ENCODE assay signal across 22 cellular contexts in the genomic region with DNA sequence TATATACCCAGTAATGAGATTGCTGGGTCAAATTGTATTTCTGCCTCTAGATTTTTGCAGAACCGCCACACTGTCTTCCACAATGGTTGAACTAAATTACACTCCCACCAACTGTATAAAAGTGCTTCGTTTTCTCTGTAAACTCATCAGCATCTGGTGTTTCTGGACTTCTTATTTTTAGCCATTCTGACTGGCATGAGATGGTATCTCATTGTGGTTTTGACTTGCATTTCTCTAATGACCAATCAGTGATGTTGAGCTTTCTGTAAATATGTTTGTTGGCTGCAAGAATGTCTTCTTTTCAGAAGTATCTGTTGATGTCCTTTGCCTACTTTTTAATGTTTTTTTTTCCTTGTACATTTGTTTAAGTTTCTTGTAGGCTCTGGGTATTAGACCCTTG.
"Had no signal": no experiment of that assay in that cellular context is flagged by ENCODE, and none has a peak within 500 bp of the region (broad histone marks: within the 10 kb centered on the region; RNA-seq: fewer than 3 reads in every experiment).

No MANE protein-coding gene starts in this region.

- DNase-seq: islet precursor cell; left ventricle myocardium inferior; mesendoderm; naive thymus-derived CD4-positive, alpha-beta T cell; ovary; right lobe of liver; spleen; stimulated activated CD4-positive, alpha-beta T cell treated with anti-CD3 and anti-CD28 coated beads, Interleukin-4, amount 100 ng/mL, for 24 hours; stimulated activated naive CD4-positive, alpha-beta T cell; tibial artery; trophoblast cell; upper lobe of right lung had no signal

- H3K4me1 ChIP-seq: left ventricle myocardium inferior, right atrium auricular region, right lobe of liver, spleen, suprapubic skin, tibial artery, upper lobe of right lung had no signal

- H3K36me3 ChIP-seq: left ventricle myocardium inferior, ovary, right atrium auricular region, right lobe of liver, spleen, suprapubic skin, thoracic aorta, tibial artery, upper lobe of right lung had no signal

- H3K27me3 ChIP-seq: ovary, right atrium auricular region, right lobe of liver, spleen, suprapubic skin, tibial artery, upper lobe of right lung had no signal

- H3K4me3 Mint-ChIP-seq: mesothelial cell of epicardium; naive thymus-derived CD4-positive, alpha-beta T cell; natural killer cell treated with Interleukin-12 subunit alpha and Interleukin-12 subunit beta and Interleukin-15 and Interleukin-18, amount 100 ng/mL, for 72 hours; stimulated activated effector memory CD8-positive, alpha-beta T cell treated with anti-CD3 and anti-CD28 coated beads, Interleukin-12 subunit alpha, Interleukin-12 subunit beta, amount 100 ng/mL, for 72 hours; stimulated activated naive CD8-positive, alpha-beta T cell treated with anti-CD3 and anti-CD28 coated beads, Interleukin-15, Interleukin-2, amounts not matched to agents 100 ng/mL and 50 ng/mL, for 24 hours had no signal

- ATAC-seq: naive thymus-derived CD4-positive, alpha-beta T cell; natural killer cell treated with Interleukin-12 subunit alpha and Interleukin-12 subunit beta and Interleukin-15 and Interleukin-18, amount 100 ng/mL, for 72 hours; right lobe of liver; stimulated activated effector memory CD8-positive, alpha-beta T cell treated with anti-CD3 and anti-CD28 coated beads, Interleukin-12 subunit alpha, Interleukin-12 subunit beta, amount 100 ng/mL, for 72 hours; upper lobe of right lung had no signal

- H3K27me3 Mint-ChIP-seq: progenitor cell of endocrine pancreas; stimulated activated naive CD8-positive, alpha-beta T cell treated with anti-CD3 and anti-CD28 coated beads, Interleukin-15, Interleukin-2, amounts not matched to agents 100 ng/mL and 50 ng/mL, for 24 hours had no signal

- H3K27ac Mint-ChIP-seq: mesothelial cell of epicardium; naive thymus-derived CD4-positive, alpha-beta T cell; natural killer cell treated with Interleukin-12 subunit alpha and Interleukin-12 subunit beta and Interleukin-15 and Interleukin-18, amount 100 ng/mL, for 72 hours; progenitor cell of endocrine pancreas; stimulated activated effector memory CD8-positive, alpha-beta T cell treated with anti-CD3 and anti-CD28 coated beads, Interleukin-12 subunit alpha, Interleukin-12 subunit beta, amount 100 ng/mL, for 72 hours; stimulated activated naive CD8-positive, alpha-beta T cell treated with anti-CD3 and anti-CD28 coated beads, Interleukin-15, Interleukin-2, amounts not matched to agents 100 ng/mL and 50 ng/mL, for 24 hours had no signal

- H3K27ac ChIP-seq: left ventricle myocardium inferior, ovary, right atrium auricular region, right lobe of liver, skin epidermis, spleen, suprapubic skin, thoracic aorta, tibial artery, upper lobe of right lung had no signal

- H3K9me3 Mint-ChIP-seq: mesothelial cell of epicardium; naive thymus-derived CD4-positive, alpha-beta T cell; natural killer cell treated with Interleukin-12 subunit alpha and Interleukin-12 subunit beta and Interleukin-15 and Interleukin-18, amount 100 ng/mL, for 72 hours; stimulated activated effector memory CD8-positive, alpha-beta T cell treated with anti-CD3 and anti-CD28 coated beads, Interleukin-12 subunit alpha, Interleukin-12 subunit beta, amount 100 ng/mL, for 72 hours; stimulated activated naive CD8-positive, alpha-beta T cell treated with anti-CD3 and anti-CD28 coated beads, Interleukin-15, Interleukin-2, amounts not matched to agents 100 ng/mL and 50 ng/mL, for 24 hours had no signal

- H3K4me1 Mint-ChIP-seq: mesothelial cell of epicardium; naive thymus-derived CD4-positive, alpha-beta T cell; stimulated activated effector memory CD8-positive, alpha-beta T cell treated with anti-CD3 and anti-CD28 coated beads, Interleukin-12 subunit alpha, Interleukin-12 subunit beta, amount 100 ng/mL, for 72 hours had no signal

- H3K4me3 ChIP-seq: left ventricle myocardium inferior, lung, ovary, right atrium auricular region, right lobe of liver, skin epidermis, spleen, suprapubic skin, thoracic aorta, tibial artery, upper lobe of right lung had no signal

- H3K36me3 Mint-ChIP-seq: mesothelial cell of epicardium; naive thymus-derived CD4-positive, alpha-beta T cell; natural killer cell treated with Interleukin-12 subunit alpha and Interleukin-12 subunit beta and Interleukin-15 and Interleukin-18, amount 100 ng/mL, for 72 hours; stimulated activated effector memory CD8-positive, alpha-beta T cell treated with anti-CD3 and anti-CD28 coated beads, Interleukin-12 subunit alpha, Interleukin-12 subunit beta, amount 100 ng/mL, for 72 hours had no signal

- H3K9me3 ChIP-seq: ovary, right atrium auricular region, right lobe of liver, spleen, suprapubic skin, thoracic aorta, tibial artery, upper lobe of right lung had no signal
